ENCODE assay signal across 8 cellular contexts in the genomic region with DNA sequence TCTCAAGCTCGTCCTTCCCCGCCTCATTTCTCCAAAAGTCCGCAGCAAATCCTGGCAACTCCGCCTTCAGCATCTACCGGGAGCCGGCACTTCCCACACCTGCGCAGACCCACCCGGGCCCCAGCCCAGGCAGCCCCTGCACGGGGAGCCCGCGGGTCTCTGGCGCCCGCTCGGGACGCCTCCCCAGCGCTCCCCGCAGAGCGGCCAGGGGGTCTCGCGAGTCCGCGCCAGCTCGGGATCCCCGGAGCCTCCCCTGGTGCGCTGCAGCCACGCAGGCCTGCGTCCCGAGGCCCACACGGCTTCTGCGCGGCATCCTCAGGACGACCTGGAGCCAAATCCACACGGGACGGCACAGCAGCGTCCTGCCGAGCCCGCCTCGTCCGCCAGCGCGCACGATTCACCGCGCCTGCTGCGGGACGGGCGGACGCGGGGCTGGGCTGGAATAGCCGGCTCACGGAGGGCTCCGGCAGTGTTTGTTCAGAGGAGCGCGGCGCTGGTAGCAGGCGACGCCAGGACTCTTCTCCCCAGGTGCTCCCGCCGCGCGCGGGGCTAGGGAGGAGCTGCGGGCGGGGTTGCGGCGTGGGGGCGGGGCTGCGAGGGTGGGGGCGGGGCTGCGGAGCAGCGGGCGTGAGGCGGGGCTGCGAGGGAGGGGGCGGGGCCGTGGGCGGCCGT. TPM values are rescaled to one million over a fixed set of nuclear protein-coding genes. Genes with fewer than 3 reads are reported as not detected.
DNase-seq lines count a peak whose midpoint lies in the region; ATAC-seq, FAIRE-seq and TF ChIP-seq lines count a peak whose summit lies in the region.

No MANE protein-coding gene starts in this region.

- H3K27me3 ChIP-seq in pancreas = no peaks in the 10 kb centered on the region

- peak overlapping the region; percentile 84 to 89 (median 84) for H3K4me3 Mint-ChIP-seq in T-cell

- peak overlapping the region; percentile 79 for H3K4me3 ChIP-seq in LNCaP clone FGC (ENCODE audit: low read depth, low read length)
- peak overlapping the region; percentile 61 to 69 for H3K4me3 ChIP-seq in foreskin fibroblast (ENCODE audit: low read depth in 1 of 2, low read length in 2 of 2)
- H3K4me3 ChIP-seq in pancreas = peak overlapping the region; percentile 55 to 79 (median 68)

- CTCF ChIA-PET in T-cell (lab: Charles Lee) = interaction anchor here in 1 of 2 donors (0.5 to 1.3 kb wide), 4 partner anchors 21 to 151 kb away, joined by 3 to 12 read pairs (median 6); no protein-coding TSS in a partner anchor

- POLR2A ChIA-PET in T-cell (lab: Charles Lee) = interaction anchor here in 1 of 2 donors (0.7 kb wide), 1 partner anchor 241 kb away, joined by 3 read pairs; no protein-coding TSS in a partner anchor

- H3K27ac Mint-ChIP-seq in T-cell = peak overlapping the region; percentile 61 to 72

- H3K9me3 ChIP-seq in pancreas = no peaks in the 10 kb centered on the region

- intact Hi-C loops in pancreas (cut with DNase I) = no loop called here

- no peak for TF ChIP-seq CTCF in LNCaP clone FGC (IDR thresholded peaks at IDR 0.05; ENCODE audit: control insufficient read depth, extremely low read depth, insufficient read depth)
- TF ChIP-seq CTCF in foreskin fibroblast (IDR thresholded peaks at IDR 0.05; ENCODE audit: low read depth, low read length) = no peak
- no peak for TF ChIP-seq CTCF in pancreas (IDR thresholded peaks at IDR 0.05)

- H3K36me3 Mint-ChIP-seq in T-cell = no peaks in the 10 kb centered on the region

- no peaks in the 10 kb centered on the region for H3K9me3 Mint-ChIP-seq in T-cell

- ATAC-seq in GM21526 (IDR thresholded peaks at IDR 0.05; ENCODE audit: low FRiP score, unreplicated experiment) = peak; percentile 35
- peak; percentile 4 to 64 (median 32) for ATAC-seq in T-cell (replicated peaks in 1 of 4)
- ATAC-seq in pancreas = peak; percentile 2 to 78 (median 64)

- H3K27ac ChIP-seq in pancreas = peak overlapping the region; percentile 49 to 63 (median 54)

- FAIRE-seq in pancreas (lab: Jason Lieb, UNC) = no peak

- peaks cover 46 to 50% (median 50%) of the 10 kb centered on the region in 3 donors for H3K4me1 Mint-ChIP-seq in T-cell

- DNase-seq in D341Med (ENCODE audit: low spot score) = peak; percentile 98
- DNase-seq in LNCaP clone FGC (ENCODE audit: low read depth) = peak; percentile 41
- DNase-seq in T-cell = peak in 2 of 34 experiments; percentile 27 to 64
- peak in 1 of 2 donors; percentile 33 for DNase-seq in foreskin fibroblast
- peak; percentile 61 to 92 (median 72) for DNase-seq in pancreas
- no peak for DNase-seq in H4 (ENCODE audit: low spot score)
- DNase-seq in UCSD-AML1 (lab: John Stamatoyannopoulos, UW; ENCODE audit: unreplicated experiment) = no peak

- no peaks in the 10 kb centered on the region for H3K36me3 ChIP-seq in pancreas

- 1 to 2% methylated on average over 48 to 69 of the region's 78 CpGs for WGBS in pancreas, 2 donors

- peaks cover 0 to 5% of the 10 kb centered on the region in 2 donors for H3K27me3 Mint-ChIP-seq in T-cell

- H3K4me1 ChIP-seq in pancreas = peaks cover 22 to 31% (median 27%) of the 10 kb centered on the region in 3 donors

RNA-seq across cellular contexts. Expression of a gene that starts 0.8 kb away (rescaled TPM):
- total RNA-seq in T-cell (10 to 100 TPM; 40.2 to 69.4 (median 66.3) TPM), pancreas (10 to 100 TPM; 11.2 to 17.2 (median 13.1) TPM)
- 10 to 100 TPM; 15.6 to 39.3 TPM for polyA plus RNA-seq in pancreas
- 14.5 and 15.3 TPM in 2 replicates for total RNA-seq in H4 (2014; rRNA removed; shearing (Covaris generic))

RNA-seq across cellular contexts. Expression of a gene that starts 14.7 kb away (rescaled TPM):
- total RNA-seq in T-cell (10 to 100 TPM; 23.2 to 68.4 (median 63.4) TPM), pancreas (10 to 100 TPM; 17.6 to 35.7 (median 27.9) TPM)
- 100 to 1,000 TPM; 171 to 253 TPM for polyA plus RNA-seq in pancreas
- total RNA-seq in H4 (2014; rRNA removed; shearing (Covaris generic)) = 16.8 and 17.3 TPM in 2 replicates

RNA-seq across cellular contexts. Expression of a gene that starts 14.9 kb away (rescaled TPM):
- total RNA-seq in T-cell (10 to 100 TPM in 1 of 5 donors, 1 to 10 TPM in 4; 5.1 to 13.4 (median 8.8) TPM), pancreas (1 to 10 TPM; 2.7 to 6.9 (median 5.6) TPM)
- polyA plus RNA-seq in pancreas = 10 to 100 TPM; 10.4 to 24.2 TPM
- 1.4 and 2.6 TPM in 2 replicates for total RNA-seq in H4 (2014; rRNA removed; shearing (Covaris generic))

RNA-seq across cellular contexts. Expression of a gene that starts 38.1 kb away (rescaled TPM):
- 1 to 10 TPM; 3.4 to 6.1 (median 5.6) TPM for total RNA-seq in T-cell
- 1 to 10 TPM in 5 of 6 donors, under 1 TPM in 1; 0.98 to 2.0 (median 1.6) TPM for total RNA-seq in pancreas
- polyA plus RNA-seq in pancreas = 1 to 10 TPM; 5.4 to 7.3 TPM
- total RNA-seq in H4 (2014; rRNA removed; shearing (Covaris generic)) = 0.18 and 0.19 TPM in 2 replicates

RNA-seq across cellular contexts. Expression of a gene that starts 40.1 kb away (rescaled TPM):
- 10 to 100 TPM; 27.6 to 53.4 (median 47.6) TPM for total RNA-seq in T-cell
- total RNA-seq in pancreas = 10 to 100 TPM; 10.4 to 22.6 (median 19.2) TPM
- 100 to 1,000 TPM; 103 to 130 TPM for polyA plus RNA-seq in pancreas
- total RNA-seq in H4 (2014; rRNA removed; shearing (Covaris generic)) = 64.1 and 76.1 TPM in 2 replicates

Comparison
In these comparisons a context has a peak if more than half of its experiments do, and no peak if none do; other contexts are left out.
1. DNase-seq: peak in D341Med (single experiment), LNCaP clone FGC (single experiment) and pancreas (6 of 6); none in H4 (single experiment) and UCSD-AML1 (single experiment).
2. Peak in every context shown above with its lines, with median percentiles within 50 percentile points of each other: ATAC-seq and H3K4me3 ChIP-seq.